In the genomic region with DNA sequence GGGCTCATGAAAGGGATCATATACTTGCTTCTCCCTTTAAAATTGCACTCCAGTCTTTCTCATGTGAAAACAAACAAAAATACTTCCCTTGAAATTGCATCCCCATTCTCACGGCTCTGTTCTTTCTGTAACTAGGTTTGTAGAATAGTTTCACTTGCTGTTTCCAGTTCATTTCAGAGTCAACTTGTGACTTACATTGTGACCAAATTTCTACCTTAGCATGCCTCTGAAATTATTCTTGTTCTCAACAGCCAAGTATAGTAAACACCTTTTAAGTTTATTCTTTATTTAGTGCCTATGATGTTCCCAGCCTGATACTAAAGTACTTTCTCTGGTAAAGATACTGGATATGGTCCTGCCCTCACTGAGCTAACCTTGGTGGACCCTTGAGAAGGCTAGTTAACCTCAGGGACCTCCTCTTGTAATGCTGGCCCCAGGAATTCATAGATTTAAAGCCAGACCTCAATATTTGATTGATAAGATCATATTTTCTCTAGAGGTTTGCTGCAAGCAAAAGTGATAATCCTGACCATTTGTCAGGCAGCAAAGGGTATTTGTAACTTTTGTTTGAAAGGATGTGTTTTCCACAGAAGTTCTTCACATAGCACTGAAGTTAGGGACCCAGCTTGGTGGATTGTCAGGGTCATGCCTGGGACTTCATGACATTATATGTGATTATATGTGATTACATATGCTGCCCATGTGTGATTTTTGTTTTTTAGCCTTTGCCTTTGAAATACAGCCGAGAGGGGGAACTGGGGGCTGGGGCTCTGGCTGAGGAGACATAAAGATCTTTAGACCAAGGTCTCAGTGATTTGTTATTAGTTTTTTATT, we compare ENCODE assay signal across 1 cellular context.
TF ChIP-seq lines count a peak whose summit lies in the region.

No MANE protein-coding gene starts in this region.

TF ChIP-seq in K562, 482 proteins besides CTCF, POLR2A, EP300 and RAD21 (continued from another document):
- TF ChIP-seq, protein P1, sequence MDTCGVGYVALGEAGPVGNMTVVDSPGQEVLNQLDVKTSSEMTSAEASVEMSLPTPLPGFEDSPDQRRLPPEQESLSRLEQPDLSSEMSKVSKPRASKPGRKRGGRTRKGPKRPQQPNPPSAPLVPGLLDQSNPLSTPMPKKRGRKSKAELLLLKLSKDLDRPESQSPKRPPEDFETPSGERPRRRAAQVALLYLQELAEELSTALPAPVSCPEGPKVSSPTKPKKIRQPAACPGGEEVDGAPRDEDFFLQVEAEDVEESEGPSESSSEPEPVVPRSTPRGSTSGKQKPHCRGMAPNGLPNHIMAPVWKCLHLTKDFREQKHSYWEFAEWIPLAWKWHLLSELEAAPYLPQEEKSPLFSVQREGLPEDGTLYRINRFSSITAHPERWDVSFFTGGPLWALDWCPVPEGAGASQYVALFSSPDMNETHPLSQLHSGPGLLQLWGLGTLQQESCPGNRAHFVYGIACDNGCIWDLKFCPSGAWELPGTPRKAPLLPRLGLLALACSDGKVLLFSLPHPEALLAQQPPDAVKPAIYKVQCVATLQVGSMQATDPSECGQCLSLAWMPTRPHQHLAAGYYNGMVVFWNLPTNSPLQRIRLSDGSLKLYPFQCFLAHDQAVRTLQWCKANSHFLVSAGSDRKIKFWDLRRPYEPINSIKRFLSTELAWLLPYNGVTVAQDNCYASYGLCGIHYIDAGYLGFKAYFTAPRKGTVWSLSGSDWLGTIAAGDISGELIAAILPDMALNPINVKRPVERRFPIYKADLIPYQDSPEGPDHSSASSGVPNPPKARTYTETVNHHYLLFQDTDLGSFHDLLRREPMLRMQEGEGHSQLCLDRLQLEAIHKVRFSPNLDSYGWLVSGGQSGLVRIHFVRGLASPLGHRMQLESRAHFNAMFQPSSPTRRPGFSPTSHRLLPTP (IDR thresholded peaks at IDR 0.05; ENCODE audit: borderline replicate concordance, extremely low read depth, insufficient read length), result no peak
- TF ChIP-seq IRF9 (tag; IDR thresholded peaks at IDR 0.05), result no peak
- no peak for TF ChIP-seq TARDBP (IDR thresholded peaks at IDR 0.05)
- no peak for TF ChIP-seq ZNF444 (CRISPR knock-in tag; IDR thresholded peaks at IDR 0.05)
- TF ChIP-seq MCM7 (IDR thresholded peaks at IDR 0.05), result no peak
- no peak for TF ChIP-seq BDP1 (IDR thresholded peaks at IDR 0.05; ENCODE audit: insufficient read depth, insufficient read length)
- no peak for TF ChIP-seq LARP7 (IDR thresholded peaks at IDR 0.05)
- TF ChIP-seq ZNF12 (CRISPR knock-in tag; IDR thresholded peaks at IDR 0.05), result no peak
- no peak for TF ChIP-seq ZNF780A (CRISPR knock-in tag; IDR thresholded peaks at IDR 0.05)
- TF ChIP-seq, protein P2, sequence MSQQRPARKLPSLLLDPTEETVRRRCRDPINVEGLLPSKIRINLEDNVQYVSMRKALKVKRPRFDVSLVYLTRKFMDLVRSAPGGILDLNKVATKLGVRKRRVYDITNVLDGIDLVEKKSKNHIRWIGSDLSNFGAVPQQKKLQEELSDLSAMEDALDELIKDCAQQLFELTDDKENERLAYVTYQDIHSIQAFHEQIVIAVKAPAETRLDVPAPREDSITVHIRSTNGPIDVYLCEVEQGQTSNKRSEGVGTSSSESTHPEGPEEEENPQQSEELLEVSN (IDR thresholded peaks at IDR 0.05; ENCODE audit: borderline replicate concordance in 1 of 2, extremely low read depth in 1 of 2, insufficient read depth in 1 of 2, insufficient read length in 1 of 2, low read depth in 1 of 2, low read length in 1 of 2, poor library complexity in 1 of 2, severe bottlenecking in 1 of 2), result no peak
- no peak for TF ChIP-seq ARID1B (IDR thresholded peaks at IDR 0.05)
- TF ChIP-seq, protein P3, sequence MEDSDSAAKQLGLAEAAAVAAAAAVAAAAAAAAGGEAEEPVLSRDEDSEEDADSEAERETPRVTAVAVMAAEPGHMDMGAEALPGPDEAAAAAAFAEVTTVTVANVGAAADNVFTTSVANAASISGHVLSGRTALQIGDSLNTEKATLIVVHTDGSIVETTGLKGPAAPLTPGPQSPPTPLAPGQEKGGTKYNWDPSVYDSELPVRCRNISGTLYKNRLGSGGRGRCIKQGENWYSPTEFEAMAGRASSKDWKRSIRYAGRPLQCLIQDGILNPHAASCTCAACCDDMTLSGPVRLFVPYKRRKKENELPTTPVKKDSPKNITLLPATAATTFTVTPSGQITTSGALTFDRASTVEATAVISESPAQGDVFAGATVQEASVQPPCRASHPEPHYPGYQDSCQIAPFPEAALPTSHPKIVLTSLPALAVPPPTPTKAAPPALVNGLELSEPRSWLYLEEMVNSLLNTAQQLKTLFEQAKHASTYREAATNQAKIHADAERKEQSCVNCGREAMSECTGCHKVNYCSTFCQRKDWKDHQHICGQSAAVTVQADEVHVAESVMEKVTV (CRISPR knock-in tag; IDR thresholded peaks at IDR 0.05), result no peak
- TF ChIP-seq, protein P4, sequence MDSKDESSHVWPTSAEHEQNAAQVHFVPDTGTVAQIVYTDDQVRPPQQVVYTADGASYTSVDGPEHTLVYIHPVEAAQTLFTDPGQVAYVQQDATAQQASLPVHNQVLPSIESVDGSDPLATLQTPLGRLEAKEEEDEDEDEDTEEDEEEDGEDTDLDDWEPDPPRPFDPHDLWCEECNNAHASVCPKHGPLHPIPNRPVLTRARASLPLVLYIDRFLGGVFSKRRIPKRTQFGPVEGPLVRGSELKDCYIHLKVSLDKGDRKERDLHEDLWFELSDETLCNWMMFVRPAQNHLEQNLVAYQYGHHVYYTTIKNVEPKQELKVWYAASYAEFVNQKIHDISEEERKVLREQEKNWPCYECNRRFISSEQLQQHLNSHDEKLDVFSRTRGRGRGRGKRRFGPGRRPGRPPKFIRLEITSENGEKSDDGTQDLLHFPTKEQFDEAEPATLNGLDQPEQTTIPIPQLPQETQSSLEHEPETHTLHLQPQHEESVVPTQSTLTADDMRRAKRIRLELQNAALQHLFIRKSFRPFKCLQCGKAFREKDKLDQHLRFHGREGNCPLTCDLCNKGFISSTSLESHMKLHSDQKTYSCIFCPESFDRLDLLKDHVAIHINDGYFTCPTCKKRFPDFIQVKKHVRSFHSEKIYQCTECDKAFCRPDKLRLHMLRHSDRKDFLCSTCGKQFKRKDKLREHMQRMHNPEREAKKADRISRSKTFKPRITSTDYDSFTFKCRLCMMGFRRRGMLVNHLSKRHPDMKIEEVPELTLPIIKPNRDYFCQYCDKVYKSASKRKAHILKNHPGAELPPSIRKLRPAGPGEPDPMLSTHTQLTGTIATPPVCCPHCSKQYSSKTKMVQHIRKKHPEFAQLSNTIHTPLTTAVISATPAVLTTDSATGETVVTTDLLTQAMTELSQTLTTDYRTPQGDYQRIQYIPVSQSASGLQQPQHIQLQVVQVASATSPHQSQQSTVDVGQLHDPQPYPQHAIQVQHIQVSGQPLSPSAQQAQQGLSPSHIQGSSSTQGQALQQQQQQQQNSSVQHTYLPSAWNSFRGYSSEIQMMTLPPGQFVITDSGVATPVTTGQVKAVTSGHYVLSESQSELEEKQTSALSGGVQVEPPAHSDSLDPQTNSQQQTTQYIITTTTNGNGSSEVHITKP (IDR thresholded peaks at IDR 0.05; ENCODE audit: partially characterized antibody), result no peak
